ENCODE assay signal across 20 cellular contexts in the genomic region with DNA sequence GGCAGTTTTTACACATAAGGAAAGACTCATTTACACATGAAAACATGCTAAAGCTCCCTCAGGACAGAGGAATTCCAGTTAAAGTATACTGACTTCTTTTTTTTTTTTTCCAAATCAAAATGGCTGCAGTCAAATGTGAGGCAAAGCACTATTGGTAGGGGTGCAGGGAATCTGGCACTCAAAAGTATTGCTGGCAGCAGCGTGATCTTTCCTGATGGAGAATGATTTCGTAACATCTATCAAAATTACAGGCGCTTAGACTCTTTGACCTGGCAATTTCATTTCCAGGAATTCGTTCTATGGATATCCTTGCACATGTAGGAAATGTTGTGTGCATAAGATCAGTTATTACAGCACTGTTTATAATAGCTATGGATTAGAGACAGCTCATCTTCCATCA.
A peak's percentile ranks its signal among the peaks of the same experiment; 100 is the strongest.
DNase-seq lines count a peak whose midpoint lies in the region; ATAC-seq, FAIRE-seq and TF ChIP-seq lines count a peak whose summit lies in the region.
"Had no signal": no experiment of that assay in that cellular context is flagged by ENCODE, and none has a peak within 500 bp of the region (broad histone marks: within the 10 kb centered on the region; RNA-seq: fewer than 3 reads in every experiment).

No MANE protein-coding gene starts in this region.

- peaks cover 14% of the 10 kb centered on the region; the same call in 1 of the 2 replicates for H3K4me1 ChIP-seq in IMR-90 (ENCODE audit: control insufficient read depth, insufficient read depth, low read length)
- peaks cover 0 to 5% (median 1%) of the 10 kb centered on the region in 4 experiments; a peak in 2 of 7 replicates for H3K4me1 ChIP-seq in H1 (replicated peaks in 1 of 4; ENCODE audit: control insufficient read depth in 3 of 4, insufficient read depth in 4 of 4, low read length in 3 of 4)
- H3K4me1 ChIP-seq: BE2C had no signal

- H3K18ac ChIP-seq in IMR-90 (ENCODE audit: low read depth, low read length) = no peak overlapping the region
- H3K18ac ChIP-seq in H1 (ENCODE audit: extremely low read depth, low read length) = no peak overlapping the region

- no peak for ATAC-seq in IMR-90 (ENCODE audit: low read depth)
- ATAC-seq in GM21786 (IDR thresholded peaks at IDR 0.05; ENCODE audit: unreplicated experiment) = no peak
- ATAC-seq: GM12878 had no signal

- no peak overlapping the region for H2BK20ac ChIP-seq in IMR-90 (ENCODE audit: low read depth, low read length)
- H2BK20ac ChIP-seq in H1 (ENCODE audit: low read length) = no peak overlapping the region

- H3K56ac ChIP-seq in IMR-90 (ENCODE audit: extremely low read depth, insufficient read depth, low read length) (no peak overlapping the region), H1 (replicated peaks; ENCODE audit: insufficient read length, low read depth, low read length) (no peak overlapping the region)

- H3K14ac ChIP-seq in IMR-90 (replicated peaks; ENCODE audit: low read depth, low read length) (no peak overlapping the region), H1 (ENCODE audit: insufficient read length) (no peak overlapping the region)

- no peaks in the 10 kb centered on the region; the same call in 1 of the 2 replicates for H3K23me2 ChIP-seq in H1 (ENCODE audit: low read depth, low read length)

- H2AK9ac ChIP-seq in IMR-90 (replicated peaks; ENCODE audit: low read depth, low read length, poor library complexity) = no peak overlapping the region

- peaks cover 16% of the 10 kb centered on the region for H3K9me1 ChIP-seq in IMR-90 (ENCODE audit: insufficient read depth, low read length)

- POLR2A ChIA-PET in IMR-90 (lab: Charles Lee; ENCODE audit: unreplicated experiment) (no interaction called here), H1 (lab: Charles Lee; ENCODE audit: partially characterized antibody) (interaction anchor here (0.6 kb wide), 1 partner anchor 88 kb away, joined by 4 read pairs; no protein-coding TSS in a partner anchor)

- H3K9ac ChIP-seq in IMR-90 (ENCODE audit: low read depth, low read length) (no peak overlapping the region), H1 (replicated peaks in 1 of 4; ENCODE audit: extremely low read depth in 1 of 4, low read depth in 3 of 4, low read length in 3 of 4) (no peak overlapping the region)

- H3K27me3 ChIP-seq in IMR-90 (ENCODE audit: control insufficient read depth, insufficient read depth, low read length) = no peaks in the 10 kb centered on the region
- no peaks in the 10 kb centered on the region; a peak in 1 of 7 replicates for H3K27me3 ChIP-seq in H1 (replicated peaks in 1 of 4; ENCODE audit: control insufficient read depth in 3 of 4, extremely low read depth in 1 of 4, insufficient read depth in 3 of 4, low read length in 3 of 4)
- H3K27me3 ChIP-seq: BE2C had no signal

- TF ChIP-seq EP300 in H1 (IDR thresholded peaks at IDR 0.05; ENCODE audit: borderline replicate concordance in 1 of 2, low read depth in 2 of 2, low read length in 2 of 2) = no peak

- no peaks in the 10 kb centered on the region for H3K79me2 ChIP-seq in H1 (ENCODE audit: control insufficient read depth in 1 of 2, insufficient read depth in 2 of 2, low read length in 2 of 2)

- no peak overlapping the region for H4K8ac ChIP-seq in IMR-90 (ENCODE audit: low read depth in 2 of 2, low read length in 2 of 2)
- no peak overlapping the region for H4K8ac ChIP-seq in H1 (ENCODE audit: extremely low read depth, insufficient read depth, low read length)

- H4K20me1 ChIP-seq in IMR-90 (ENCODE audit: insufficient read depth, low read length) (peaks cover 2% of the 10 kb centered on the region; the same call in 1 of the 2 replicates), H1 (replicated peaks in 1 of 2; ENCODE audit: control insufficient read depth in 1 of 2, insufficient read depth in 2 of 2, low read length in 2 of 2) (no peaks in the 10 kb centered on the region)

- no peak overlapping the region for H2AK5ac ChIP-seq in IMR-90 (ENCODE audit: low read depth, low read length)
- H2AK5ac ChIP-seq in H1 (ENCODE audit: low read depth, low read length) = no peak overlapping the region

- H2BK120ac ChIP-seq in IMR-90 (ENCODE audit: low read depth, low read length) (no peak overlapping the region), H1 (replicated peaks; ENCODE audit: low read depth, low read length) (no peak overlapping the region)

- H3K4me1 Mint-ChIP-seq in activated naive CD4-positive, alpha-beta T cell treated with anti-CD3 and anti-CD28 coated beads, Interleukin-2, amount 10 ng/mL, durations not matched to agents 7 days and 5 days = no peaks in the 10 kb centered on the region
- H3K4me1 Mint-ChIP-seq: CD4-positive, CD25-positive, alpha-beta regulatory T cell had no signal

- TF ChIP-seq POLR2A in IMR-90 (IDR thresholded peaks at IDR 0.05; ENCODE audit: low read depth, low read length) (no peak), H1 (IDR thresholded peaks at IDR 0.05; ENCODE audit: control extremely low read depth in 1 of 2, low read depth in 2 of 2, low read length in 2 of 2) (no peak)

- intact Hi-C loops in IMR-90 (cut with micrococcal nuclease) (no loop called here), cardiac septum (cut with DNase I) (loop anchor here (5.0 kb wide), 1 partner anchor 37 kb away; no protein-coding TSS in a partner anchor)

- TF ChIP-seq RAD21 in IMR-90 (IDR thresholded peaks at IDR 0.05; ENCODE audit: low read length) (no peak), H1 (IDR thresholded peaks at IDR 0.05 in 1 of 2, conservative IDR thresholded peaks at IDR 0.05 in 1 of 2; ENCODE audit: low read depth in 2 of 2, low read length in 2 of 2) (no peak)

- H2AFZ ChIP-seq in IMR-90 (replicated peaks; ENCODE audit: low read length, poor library complexity) (no peak overlapping the region), H1 (ENCODE audit: low read length) (peak overlapping the region; percentile 42)

- H3K4me2 ChIP-seq in IMR-90 (ENCODE audit: low read depth, low read length) (no peak overlapping the region), H1 (ENCODE audit: insufficient read depth in 1 of 2, low read depth in 2 of 2, low read length in 2 of 2) (no peak overlapping the region)

- peaks cover 6% of the 10 kb centered on the region for H3K36me3 ChIP-seq in IMR-90 (ENCODE audit: control insufficient read depth, insufficient read depth, low read length)
- H3K36me3 ChIP-seq in H1 (ENCODE audit: control insufficient read depth in 2 of 4, insufficient read depth in 4 of 4, low read length in 3 of 4) = no peaks in the 10 kb centered on the region
- H3K36me3 ChIP-seq: BE2C had no signal

- H3K27ac ChIP-seq in IMR-90 (ENCODE audit: insufficient read depth, low read length) (no peak overlapping the region), H1 (ENCODE audit: low read depth, low read length) (no peak overlapping the region)

- H3K4ac ChIP-seq in IMR-90 (ENCODE audit: low read depth, low read length) (no peak overlapping the region), H1 (replicated peaks; ENCODE audit: insufficient read length, low read depth, low read length) (no peak overlapping the region)

- TF ChIP-seq CTCF in IMR-90 (conservative IDR thresholded peaks at IDR 0.05; ENCODE audit: low read depth, low read length) (no peak), H1 (IDR thresholded peaks at IDR 0.05; ENCODE audit: control extremely low read depth in 1 of 3, insufficient read depth in 1 of 3, low read depth in 1 of 3, low read length in 3 of 3) (no peak)

- H3K36me3 Mint-ChIP-seq in activated naive CD4-positive, alpha-beta T cell treated with anti-CD3 and anti-CD28 coated beads, Interleukin-2, amount 10 ng/mL, durations not matched to agents 7 days and 5 days = no peaks in the 10 kb centered on the region
- H3K36me3 Mint-ChIP-seq: CD4-positive, CD25-positive, alpha-beta regulatory T cell; CD8-positive, alpha-beta memory T cell had no signal

- H3K9me3 ChIP-seq in IMR-90 (ENCODE audit: control insufficient read depth, insufficient read depth, low read length) = no peaks in the 10 kb centered on the region
- no peaks in the 10 kb centered on the region for H3K9me3 ChIP-seq in H1 (ENCODE audit: insufficient read depth in 2 of 2, low read depth in 1 of 2, low read length in 1 of 2)
- H3K9me3 ChIP-seq: BE2C had no signal

- no peak for DNase-seq in IMR-90
- no peak for DNase-seq in H1 (ENCODE audit: low read depth in 1 of 2, low spot score in 2 of 2)
- DNase-seq in fibroblast of the conjunctiva (ENCODE audit: low read depth) = peak; percentile 12
- DNase-seq in activated naive CD4-positive, alpha-beta T cell treated with anti-CD3 and anti-CD28 coated beads, Interleukin-2, amount 10 ng/mL, durations not matched to agents 7 days and 5 days = no peak
- DNase-seq in cardiac septum (ENCODE audit: low spot score) = no peak
- DNase-seq: ACHN; BE2C; C1 segment of cervical spinal cord; CD4-positive, CD25-positive, alpha-beta regulatory T cell; CD8-positive, alpha-beta memory T cell; COR-L47; DMS 273 treated with DMSO at 0.1 percent for 48 hours; DMS53; DND-41; HCEC 1CT had no signal

- no peaks in the 10 kb centered on the region for H3K9me3 Mint-ChIP-seq in activated naive CD4-positive, alpha-beta T cell treated with anti-CD3 and anti-CD28 coated beads, Interleukin-2, amount 10 ng/mL, durations not matched to agents 7 days and 5 days

- H3K4me3 ChIP-seq in IMR-90 (ENCODE audit: insufficient read depth, low read depth, low read length) = no peak overlapping the region
- no peak overlapping the region for H3K4me3 ChIP-seq in H1 (ENCODE audit: extremely low read depth in 1 of 4, insufficient read depth in 2 of 4, low read depth in 3 of 4, low read length in 4 of 4)
- H3K4me3 ChIP-seq: GM12878 had no signal

- no peak overlapping the region for H3K27ac Mint-ChIP-seq in activated naive CD4-positive, alpha-beta T cell treated with anti-CD3 and anti-CD28 coated beads, Interleukin-2, amount 10 ng/mL, durations not matched to agents 7 days and 5 days
- H3K27ac Mint-ChIP-seq: CD4-positive, CD25-positive, alpha-beta regulatory T cell had no signal

- H2BK12ac ChIP-seq in H1 (ENCODE audit: low read depth, low read length) = no peak overlapping the region

- H2BK15ac ChIP-seq in IMR-90 (ENCODE audit: low read depth, low read length) (no peak overlapping the region), H1 (ENCODE audit: low read length) (no peak overlapping the region)

- FAIRE-seq in H1 (lab: Jason Lieb, UNC) = peak; percentile 24
- FAIRE-seq: A204.1, GM12878, H54, HTR-8/SVneo had no signal

- H3K27me3 Mint-ChIP-seq in activated naive CD4-positive, alpha-beta T cell treated with anti-CD3 and anti-CD28 coated beads, Interleukin-2, amount 10 ng/mL, durations not matched to agents 7 days and 5 days = peaks cover 11% of the 10 kb centered on the region

- no TSS peak for BruUV-seq in IMR-90 (replicated peaks; lab: Mats Ljungman, UMichigan)

- H2BK5ac ChIP-seq in IMR-90 (ENCODE audit: low read depth, low read length, poor library complexity, severe bottlenecking) (no peak overlapping the region), H1 (ENCODE audit: low read depth, low read length) (no peak overlapping the region)

- H4K91ac ChIP-seq in IMR-90 (ENCODE audit: insufficient read depth, low read depth, low read length) = no peak overlapping the region
- no peak overlapping the region for H4K91ac ChIP-seq in H1 (replicated peaks; ENCODE audit: insufficient read length, low read length)

- in situ Hi-C loops in IMR-90 (cut with MboI; ENCODE audit: low sequenced_read_pairs) = no loop called here

- no CpG with 5 or more reads among the region's 4 CpGs for WGBS in IMR-90 (ENCODE audit: extremely low coverage in 2 of 2, insufficient read length in 1 of 2), 2 experiments
- WGBS in H1 (ENCODE audit: extremely low coverage in 1 of 2, insufficient coverage in 1 of 2, insufficient read length in 1 of 2, insufficient replicate concordance in 2 of 2, low coverage in 1 of 2, low lambda C conversion rate in 2 of 2, missing lambda C conversion rate in 1 of 2), 2 experiments = 92% methylated on average over 4 of the region's 4 CpGs; no CpG with 5 or more reads in 1 of the 2 experiments

- dilution Hi-C loops in IMR-90 (cut with HindIII; ENCODE audit: low sequenced_read_pairs, unreplicated experiment) = no loop called here

- H4K5ac ChIP-seq in IMR-90 (ENCODE audit: low read depth, low read length) (no peak overlapping the region), H1 (ENCODE audit: insufficient read length, low read depth, low read length) (no peak overlapping the region)

- H3K23ac ChIP-seq in IMR-90 (ENCODE audit: low read depth, low read length) (no peak overlapping the region), H1 (ENCODE audit: insufficient read length) (no peak overlapping the region)

- no peak overlapping the region for H3K4me3 Mint-ChIP-seq in activated naive CD4-positive, alpha-beta T cell treated with anti-CD3 and anti-CD28 coated beads, Interleukin-2, amount 10 ng/mL, durations not matched to agents 7 days and 5 days
- H3K4me3 Mint-ChIP-seq: CD4-positive, CD25-positive, alpha-beta regulatory T cell; CD8-positive, alpha-beta memory T cell had no signal

- CTCF ChIA-PET in IMR-90 (lab: Yijun Ruan, JAX) (interaction anchor here (0.7 kb wide), 1 partner anchor 114 kb away, joined by 3 read pairs; no protein-coding TSS in a partner anchor), H1 (lab: Charles Lee; ENCODE audit: partially characterized antibody) (interaction anchor here (0.6 to 1.2 kb wide), 5 partner anchors 16 to 363 kb away, joined by 3 to 4 read pairs (median 3); no protein-coding TSS in a partner anchor)
- CTCF ChIA-PET in activated naive CD4-positive, alpha-beta T cell treated with anti-CD3 and anti-CD28 coated beads, Interleukin-2, amount 10 ng/mL, durations not matched to agents 7 days and 5 days (lab: Charles Lee) = no interaction called here

- H3K79me1 ChIP-seq in IMR-90 (ENCODE audit: low read depth in 1 of 2, low read length in 2 of 2) = no peaks in the 10 kb centered on the region
- no peaks in the 10 kb centered on the region for H3K79me1 ChIP-seq in H1 (ENCODE audit: low read depth, low read length)
